ENCODE assay signal across 13 cellular contexts in the genomic region with DNA sequence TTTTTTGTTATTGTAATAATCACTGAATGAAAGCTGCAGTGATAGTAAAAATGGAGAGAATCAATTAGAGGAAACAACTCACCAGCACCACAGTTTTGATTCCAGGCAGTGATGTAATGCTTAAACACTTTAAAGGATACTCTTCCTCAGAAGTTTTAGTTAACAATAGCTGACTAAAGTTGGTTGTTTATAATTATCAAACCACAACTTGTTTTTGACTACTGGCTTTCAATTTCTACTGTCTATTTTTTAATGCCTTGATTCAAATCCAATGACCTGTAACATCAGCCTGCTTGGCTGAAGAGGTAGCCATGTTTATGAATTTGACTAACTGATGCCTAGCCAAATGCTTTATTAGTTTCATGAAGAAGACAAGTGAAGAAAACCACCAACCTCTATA. TPM values are rescaled to one million over a fixed set of nuclear protein-coding genes. Genes with fewer than 3 reads are reported as not detected.
A peak's percentile ranks its signal among the peaks of the same experiment; 100 is the strongest.
DNase-seq lines count a peak whose midpoint lies in the region; ATAC-seq and TF ChIP-seq lines count a peak whose summit lies in the region.
"Had no signal": no experiment of that assay in that cellular context is flagged by ENCODE, and none has a peak within 500 bp of the region (broad histone marks: within the 10 kb centered on the region; RNA-seq: fewer than 3 reads in every experiment).

No MANE protein-coding gene starts in this region.

- H3K9me3 ChIP-seq in heart right ventricle (peaks cover 0 to 5% (median 0%) of the 10 kb centered on the region in 11 donors), adipocyte (ENCODE audit: control insufficient read depth, low read length) (no peaks in the 10 kb centered on the region), uterus (no peaks in the 10 kb centered on the region)

- H3K36me3 Mint-ChIP-seq in memory B cell = no peaks in the 10 kb centered on the region

- no peak for TF ChIP-seq POLR2A in uterus (IDR thresholded peaks at IDR 0.05)

- no peaks in the 10 kb centered on the region for H3K27me3 Mint-ChIP-seq in memory B cell

- peaks cover 26% of the 10 kb centered on the region for H3K4me1 Mint-ChIP-seq in memory B cell

- intact Hi-C loops in heart right ventricle (cut with DNase I) (no loop called here), Right ventricle myocardium superior (cut with DNase I) (no loop called here), uterus (cut with DNase I; ENCODE audit: low total_unique reads) (no loop called here)

- H3K4me1 ChIP-seq in heart right ventricle (peaks cover 0 to 30% (median 6%) of the 10 kb centered on the region in 9 donors), adipocyte (ENCODE audit: control insufficient read depth, insufficient read depth, low read length) (peaks cover 6% of the 10 kb centered on the region), uterus (no peaks in the 10 kb centered on the region)

- peak overlapping the region; percentile 23 for H3K27ac Mint-ChIP-seq in memory B cell

- H3K27me3 ChIP-seq in heart right ventricle = no peaks in the 10 kb centered on the region
- no peaks in the 10 kb centered on the region for H3K27me3 ChIP-seq in adipocyte (replicated peaks; ENCODE audit: control insufficient read depth, insufficient read depth, low read length)
- no peaks in the 10 kb centered on the region for H3K27me3 ChIP-seq in uterus

- peak overlapping the region in 6 of 10 donors; percentile 31 to 85 (median 72) for H3K27ac ChIP-seq in heart right ventricle
- peak overlapping the region; percentile 64 to 81 for H3K27ac ChIP-seq in uterus

- ATAC-seq in heart right ventricle (peak in 1 of 8 donors; percentile 33), Right ventricle myocardium superior (ENCODE audit: poor library complexity) (no peak), memory B cell (ENCODE audit: low read depth) (no peak), GM19452 (IDR thresholded peaks at IDR 0.05; ENCODE audit: unreplicated experiment) (no peak), HG03378 (IDR thresholded peaks at IDR 0.05; ENCODE audit: unreplicated experiment) (no peak)
- ATAC-seq: esophagus mucosa had no signal

- H3K36me3 ChIP-seq in heart right ventricle = no peaks in the 10 kb centered on the region
- H3K36me3 ChIP-seq in adipocyte (ENCODE audit: control insufficient read depth, insufficient read depth, low read length, severe bottlenecking) = no peaks in the 10 kb centered on the region
- H3K36me3 ChIP-seq in uterus = no peaks in the 10 kb centered on the region

- DNase-seq in heart right ventricle = no peak
- no peak for DNase-seq in Right ventricle myocardium superior
- peak; percentile 4 for DNase-seq in adipocyte (ENCODE audit: low read depth)
- no peak for DNase-seq in memory B cell (ENCODE audit: low spot score in 2 of 2)
- DNase-seq in uterus = no peak
- DNase-seq in NCI-H1105 treated with DMSO at 0.1 percent for 48 hours (lab: John Stamatoyannopoulos, UW) = no peak
- DNase-seq: activated CD8-positive, alpha-beta memory T cell treated with anti-CD3 and anti-CD28 coated beads for 24 hours had no signal

- no peaks in the 10 kb centered on the region for H3K9me3 Mint-ChIP-seq in memory B cell

- peak overlapping the region in 6 of 10 donors; percentile 50 to 57 (median 53) for H3K4me3 ChIP-seq in heart right ventricle
- no peak overlapping the region for H3K4me3 ChIP-seq in adipocyte (ENCODE audit: low read length)
- no peak overlapping the region for H3K4me3 ChIP-seq in uterus

- no peak overlapping the region for H3K4me3 Mint-ChIP-seq in memory B cell

- TF ChIP-seq CTCF in heart right ventricle (IDR thresholded peaks at IDR 0.05) (no peak), uterus (IDR thresholded peaks at IDR 0.05) (no peak)

- no peak overlapping the region for H3K9ac ChIP-seq in adipocyte (ENCODE audit: low read length)

RNA-seq across cellular contexts. Expression of gene CASP12, which starts 18.2 kb away (rescaled TPM):
- under 1 TPM in 4 of 10 donors, not detected in 6; 0.30 to 0.46 (median 0.37) TPM for total RNA-seq in heart right ventricle
- polyA plus RNA-seq in heart right ventricle = under 1 TPM; 0.06 to 0.22 TPM
- total RNA-seq in Right ventricle myocardium superior = 0.27 TPM
- 10 to 100 TPM in 1 of 4 donors, 1 to 10 TPM in 3; 1.2 to 20.7 (median 4.9) TPM for total RNA-seq in uterus
- total RNA-seq: esophagus mucosa, LHCN-M2 had no signal
- polyA plus RNA-seq: BJ, neural cell had no signal

RNA-seq across cellular contexts. Expression of gene CASP4, which starts 51.9 kb away (rescaled TPM):
- total RNA-seq in heart right ventricle = 10 to 100 TPM in 8 of 10 donors, 1 to 10 TPM in 2; 6.6 to 42.7 (median 11.8) TPM
- 10 to 100 TPM; 19.0 to 19.3 TPM for polyA plus RNA-seq in heart right ventricle
- total RNA-seq in Right ventricle myocardium superior = 13.7 TPM
- 10 to 100 TPM; 39.4 to 67.1 (median 59.8) TPM for total RNA-seq in uterus
- polyA plus RNA-seq: neural cell had no signal

Comparison
In these comparisons a context has a peak if more than half of its experiments do, and no peak if none do; other contexts are left out.
1. H3K4me3 ChIP-seq: peak in heart right ventricle (6 of 10); none in adipocyte (single experiment) and uterus (0 of 2).